11 cellular contexts compared by ENCODE assay signal in the genomic region with DNA sequence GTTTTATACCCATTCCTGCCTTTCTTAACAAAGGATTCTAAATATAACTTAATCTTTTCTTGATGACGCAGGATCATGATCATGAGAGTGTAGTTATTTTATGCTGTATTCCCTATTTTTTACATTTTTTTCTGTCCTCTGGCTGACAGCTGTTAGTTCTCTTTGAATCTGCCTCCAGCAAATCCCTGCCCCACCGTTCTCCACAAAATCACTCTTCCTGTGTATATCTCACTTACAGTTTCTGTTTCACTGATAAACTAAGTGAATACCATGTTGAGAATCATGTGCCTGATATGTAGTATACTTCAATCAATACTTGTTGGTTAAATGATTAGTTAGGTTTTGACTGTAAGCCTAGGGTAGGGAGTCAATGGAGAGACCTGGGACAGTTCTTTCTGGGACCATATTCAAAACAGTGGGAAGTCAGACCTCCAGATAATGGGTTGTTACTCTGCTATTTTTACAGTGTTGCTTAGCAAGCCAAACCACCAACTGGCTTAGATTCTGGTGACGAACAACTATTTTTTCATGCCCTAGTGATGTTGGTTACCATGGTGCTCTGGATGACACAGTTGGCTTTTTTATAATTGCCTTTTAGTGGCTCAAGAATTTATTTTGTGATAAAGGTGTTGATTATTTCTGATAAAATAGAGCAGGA. TPM values are rescaled to one million over a fixed set of nuclear protein-coding genes. Genes with fewer than 3 reads are reported as not detected.
DNase-seq lines count a peak whose midpoint lies in the region; ATAC-seq and TF ChIP-seq lines count a peak whose summit lies in the region.
"Had no signal": no experiment of that assay in that cellular context is flagged by ENCODE, and none has a peak within 500 bp of the region (broad histone marks: within the 10 kb centered on the region; RNA-seq: fewer than 3 reads in every experiment).

No MANE protein-coding gene starts in this region.

- H3K36me3 ChIP-seq in gastrocnemius medialis (no peaks in the 10 kb centered on the region), tibial nerve (no peaks in the 10 kb centered on the region)

- TF ChIP-seq CTCF in coronary artery (IDR thresholded peaks at IDR 0.05): no peak
- no peak for TF ChIP-seq CTCF in nephron (IDR thresholded peaks at IDR 0.05; ENCODE audit: unreplicated experiment in 3 of 3)
- no peak for TF ChIP-seq CTCF in gastrocnemius medialis (IDR thresholded peaks at IDR 0.05 in 4 of 5, conservative IDR thresholded peaks at IDR 0.05 in 1 of 5)
- no peak for TF ChIP-seq CTCF in tibial nerve (IDR thresholded peaks at IDR 0.05)

- DNase-seq in GM03348 (ENCODE audit: low spot score) (peak; percentile 29), coronary artery (ENCODE audit: low spot score) (no peak), gastrocnemius medialis (no peak), tibial nerve (ENCODE audit: low spot score in 2 of 2) (no peak)
- DNase-seq in effector CD8-positive, alpha-beta T cell (lab: John Stamatoyannopoulos, UW): no peak
- DNase-seq: CD4-positive, alpha-beta T cell; T-helper 9 cell had no signal

- peak overlapping the region; percentile 38 for H3K4me3 ChIP-seq in coronary artery
- H3K4me3 ChIP-seq in gastrocnemius medialis: no peak overlapping the region
- no peak overlapping the region for H3K4me3 ChIP-seq in tibial nerve
- H3K4me3 ChIP-seq: HAP-1 had no signal

- H3K27ac Mint-ChIP-seq in nephron: peak overlapping the region; percentile 1 to 79 (median 37)
- H3K27ac Mint-ChIP-seq: CD4-positive, alpha-beta T cell had no signal

- peaks cover 37% of the 10 kb centered on the region for H3K4me1 Mint-ChIP-seq in nephron

- peaks cover 12% of the 10 kb centered on the region for H3K27me3 Mint-ChIP-seq in nephron (ENCODE audit: low read depth)

- H3K9me3 ChIP-seq in gastrocnemius medialis (no peaks in the 10 kb centered on the region), tibial nerve (no peaks in the 10 kb centered on the region)
- H3K9me3 ChIP-seq: HAP-1 had no signal

- ATAC-seq in HG03354 (IDR thresholded peaks at IDR 0.05; ENCODE audit: poor library complexity, severe bottlenecking, unreplicated experiment) (peak; percentile 58), gastrocnemius medialis (no peak), GM18861 (IDR thresholded peaks at IDR 0.05; ENCODE audit: unreplicated experiment) (no peak)

- TF ChIP-seq POLR2A in gastrocnemius medialis (IDR thresholded peaks at IDR 0.05) (no peak), tibial nerve (IDR thresholded peaks at IDR 0.05) (no peak)

- WGBS in tibial nerve, 2 donors: 41 to 51% methylated on average over 3 of the region's 3 CpGs

- no peak for TF ChIP-seq EP300 in tibial nerve (IDR thresholded peaks at IDR 0.05)

- H3K27me3 ChIP-seq in gastrocnemius medialis (peaks cover 0 to 3% (median 0%) of the 10 kb centered on the region in 3 donors), tibial nerve (no peaks in the 10 kb centered on the region)

- H3K4me1 ChIP-seq in gastrocnemius medialis: no peaks in the 10 kb centered on the region
- H3K4me1 ChIP-seq in tibial nerve: no peaks in the 10 kb centered on the region

- no peak overlapping the region for H3K4me3 Mint-ChIP-seq in nephron
- H3K4me3 Mint-ChIP-seq: CD4-positive, alpha-beta T cell had no signal

- in situ Hi-C loops in gastrocnemius medialis (cut with MboI; ENCODE audit: low sequenced_read_pairs in 4 of 4): no loop called here

- H3K36me3 Mint-ChIP-seq in nephron (ENCODE audit: low read depth): no peaks in the 10 kb centered on the region

- H3K27ac ChIP-seq in coronary artery (peak overlapping the region; percentile 24 to 52), gastrocnemius medialis (no peak overlapping the region), tibial nerve (no peak overlapping the region)

- intact Hi-C loops in gastrocnemius medialis (cut with DNase I; ENCODE audit: low total_unique reads): no loop called here

- H3K9me3 Mint-ChIP-seq in nephron: no peaks in the 10 kb centered on the region
- H3K9me3 Mint-ChIP-seq: CD4-positive, alpha-beta T cell had no signal

RNA-seq across cellular contexts. Expression of gene CNNM1, which starts 12.8 kb away (rescaled TPM):
- total RNA-seq in gastrocnemius medialis (not detected), tibial nerve (under 1 TPM in 1 of 4 donors, not detected in 3; 0.20 TPM)

Comparison
In these comparisons a context has a peak if more than half of its experiments do, and no peak if none do; other contexts are left out.
1. H3K27ac ChIP-seq: peak in coronary artery (2 of 2); none in gastrocnemius medialis (0 of 4) and tibial nerve (0 of 4).